In the genomic region with DNA sequence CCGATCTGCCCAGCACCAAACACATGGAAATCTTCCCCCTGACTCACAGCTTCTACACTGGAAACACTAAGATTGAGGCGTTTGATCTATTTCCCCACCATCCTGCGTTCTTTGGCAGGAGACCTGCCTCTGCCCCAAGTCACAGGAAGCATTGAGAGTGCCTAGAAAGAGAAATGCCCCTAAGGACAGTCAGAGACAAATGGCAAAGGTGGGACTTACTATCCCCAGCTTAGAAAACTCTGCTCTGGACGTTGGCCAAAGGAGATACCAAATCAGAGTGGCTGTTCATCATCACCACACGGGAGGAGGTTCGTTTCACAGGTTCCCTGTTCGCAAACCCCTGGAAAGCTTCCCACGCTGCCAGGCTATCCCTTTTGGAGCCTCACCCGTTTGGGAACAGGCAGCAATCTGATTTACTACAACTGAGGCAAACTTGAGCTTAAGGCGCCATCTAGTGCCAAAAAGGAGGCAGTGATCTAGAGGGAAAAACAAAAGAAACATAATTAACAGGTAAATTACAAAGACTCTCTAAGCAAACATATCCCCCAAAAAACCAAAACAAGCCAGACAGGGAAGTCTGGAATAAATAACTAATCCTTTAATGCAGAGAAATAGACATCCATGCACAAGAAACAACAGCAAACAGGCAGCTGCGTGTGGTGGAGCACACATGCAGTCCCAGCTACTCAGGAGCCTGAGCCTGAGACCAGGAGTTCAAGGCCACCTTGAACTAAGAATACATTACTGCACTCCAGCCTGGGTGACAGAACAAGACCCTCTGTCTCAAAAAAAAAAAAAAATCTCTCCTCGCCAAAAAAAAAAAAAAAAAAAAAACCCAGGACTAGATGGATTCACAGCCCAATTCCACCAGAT, we compare ENCODE assay signal across 1 cellular context.
TF ChIP-seq lines count a peak whose summit lies in the region.

No MANE protein-coding gene starts in this region.

TF ChIP-seq in WTC11, 78 proteins besides CTCF, POLR2A, EP300 and RAD21 (continued from another document):
- TF ChIP-seq, protein P1, sequence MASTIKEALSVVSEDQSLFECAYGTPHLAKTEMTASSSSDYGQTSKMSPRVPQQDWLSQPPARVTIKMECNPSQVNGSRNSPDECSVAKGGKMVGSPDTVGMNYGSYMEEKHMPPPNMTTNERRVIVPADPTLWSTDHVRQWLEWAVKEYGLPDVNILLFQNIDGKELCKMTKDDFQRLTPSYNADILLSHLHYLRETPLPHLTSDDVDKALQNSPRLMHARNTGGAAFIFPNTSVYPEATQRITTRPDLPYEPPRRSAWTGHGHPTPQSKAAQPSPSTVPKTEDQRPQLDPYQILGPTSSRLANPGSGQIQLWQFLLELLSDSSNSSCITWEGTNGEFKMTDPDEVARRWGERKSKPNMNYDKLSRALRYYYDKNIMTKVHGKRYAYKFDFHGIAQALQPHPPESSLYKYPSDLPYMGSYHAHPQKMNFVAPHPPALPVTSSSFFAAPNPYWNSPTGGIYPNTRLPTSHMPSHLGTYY (CRISPR knock-in tag; IDR thresholded peaks at IDR 0.05) = no peak
- TF ChIP-seq, protein P2, sequence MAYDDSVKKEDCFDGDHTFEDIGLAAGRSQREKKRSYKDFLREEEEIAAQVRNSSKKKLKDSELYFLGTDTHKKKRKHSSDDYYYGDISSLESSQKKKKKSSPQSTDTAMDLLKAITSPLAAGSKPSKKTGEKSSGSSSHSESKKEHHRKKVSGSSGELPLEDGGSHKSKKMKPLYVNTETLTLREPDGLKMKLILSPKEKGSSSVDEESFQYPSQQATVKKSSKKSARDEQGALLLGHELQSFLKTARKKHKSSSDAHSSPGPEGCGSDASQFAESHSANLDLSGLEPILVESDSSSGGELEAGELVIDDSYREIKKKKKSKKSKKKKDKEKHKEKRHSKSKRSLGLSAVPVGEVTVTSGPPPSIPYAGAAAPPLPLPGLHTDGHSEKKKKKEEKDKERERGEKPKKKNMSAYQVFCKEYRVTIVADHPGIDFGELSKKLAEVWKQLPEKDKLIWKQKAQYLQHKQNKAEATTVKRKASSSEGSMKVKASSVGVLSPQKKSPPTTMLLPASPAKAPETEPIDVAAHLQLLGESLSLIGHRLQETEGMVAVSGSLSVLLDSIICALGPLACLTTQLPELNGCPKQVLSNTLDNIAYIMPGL (CRISPR knock-in tag; IDR thresholded peaks at IDR 0.05) = no peak
- TF ChIP-seq ZBTB21 (CRISPR knock-in tag; IDR thresholded peaks at IDR 0.05; ENCODE audit: borderline replicate concordance) = no peak
- no peak for TF ChIP-seq NR2C2 (CRISPR knock-in tag; IDR thresholded peaks at IDR 0.05)
- TF ChIP-seq PRRX2 (CRISPR knock-in tag; IDR thresholded peaks at IDR 0.05) = no peak
- no peak for TF ChIP-seq ZNF423 (CRISPR knock-in tag; IDR thresholded peaks at IDR 0.05)
